Comparison of ENCODE assay signal across 1 cellular context in genomic region chr10:68303849-68304412, GRCh38.
A peak's percentile ranks its signal among the peaks of the same experiment; 100 is the strongest.
TF ChIP-seq lines count a peak whose summit lies in the region.

No MANE protein-coding gene starts in this region.

TF ChIP-seq in HepG2, 621 proteins besides CTCF, POLR2A, EP300 and RAD21:
- no peak for TF ChIP-seq ZIK1 (CRISPR knock-in tag; IDR thresholded peaks at IDR 0.05; ENCODE audit: borderline replicate concordance, low read depth)
- TF ChIP-seq RARA (CRISPR knock-in tag; IDR thresholded peaks at IDR 0.05): peak; percentile 45
- TF ChIP-seq FOXA3 (CRISPR knock-in tag; IDR thresholded peaks at IDR 0.05): 0 out of 2 replicates have a peak, but pooled peaks have one; percentile 6
- TF ChIP-seq ELF1 (CRISPR knock-in tag; IDR thresholded peaks at IDR 0.05): no peak
- TF ChIP-seq SOX13 (IDR thresholded peaks at IDR 0.05): no peak
- peak in 1 of 2 experiments; percentile 38; a peak in 1 of 4 replicates for TF ChIP-seq SOX13 (CRISPR knock-in tag; conservative IDR thresholded peaks at IDR 0.05 in 1 of 2, IDR thresholded peaks at IDR 0.05 in 1 of 2)
- no peak for TF ChIP-seq NFE2L2 (IDR thresholded peaks at IDR 0.05; ENCODE audit: low read length)
- peak; percentile 78; the same call in 1 of the 2 replicates for TF ChIP-seq ZNF3 (CRISPR knock-in tag; IDR thresholded peaks at IDR 0.05)
- TF ChIP-seq KDM6A (CRISPR knock-in tag; IDR thresholded peaks at IDR 0.05; ENCODE audit: low read depth): 0 out of 2 replicates have a peak, but pooled peaks have one; percentile 30
- peak; percentile 50; the same call in 1 of the 2 replicates for TF ChIP-seq ARID3A (IDR thresholded peaks at IDR 0.05; ENCODE audit: low read depth, low read length)
- no peak for TF ChIP-seq ZNF83 (CRISPR knock-in tag; IDR thresholded peaks at IDR 0.05; ENCODE audit: borderline replicate concordance)
- no peak for TF ChIP-seq PCBP1 (IDR thresholded peaks at IDR 0.05; ENCODE audit: borderline replicate concordance, low read depth, low read length)
- peak; percentile 20; the same call in 1 of the 2 replicates for TF ChIP-seq GATAD2A (CRISPR knock-in tag; IDR thresholded peaks at IDR 0.05)
- 0 out of 2 replicates have a peak, but pooled peaks have one; percentile 13 for TF ChIP-seq TCF7 (IDR thresholded peaks at IDR 0.05; ENCODE audit: low read depth)
- TF ChIP-seq NFIC (IDR thresholded peaks at IDR 0.05; ENCODE audit: low read length): peak; percentile 71
- TF ChIP-seq HNF4G (IDR thresholded peaks at IDR 0.05; ENCODE audit: borderline replicate concordance, low read depth, low read length): peak; percentile 95
- peak; percentile 58; the same call in 1 of the 2 replicates for TF ChIP-seq HNF4G (CRISPR knock-in tag; IDR thresholded peaks at IDR 0.05; ENCODE audit: borderline replicate concordance, low read depth)
- peak; percentile 54 for TF ChIP-seq NR2F2 (IDR thresholded peaks at IDR 0.05; ENCODE audit: borderline replicate concordance, low read depth)
- TF ChIP-seq AHDC1 (CRISPR knock-in tag; IDR thresholded peaks at IDR 0.05; ENCODE audit: borderline replicate concordance): peak; percentile 65; the same call in 1 of the 2 replicates
- TF ChIP-seq SAP130 (CRISPR knock-in tag; IDR thresholded peaks at IDR 0.05; ENCODE audit: low read depth): 0 out of 2 replicates have a peak, but pooled peaks have one; percentile 13
- TF ChIP-seq ARID5B (CRISPR knock-in tag; IDR thresholded peaks at IDR 0.05): peak; percentile 68
- peak; percentile 77; the same call in 1 of the 2 replicates for TF ChIP-seq ESRRA (CRISPR knock-in tag; IDR thresholded peaks at IDR 0.05; ENCODE audit: low read depth)
- peak; percentile 21; the same call in 1 of the 2 replicates for TF ChIP-seq HDAC2 (CRISPR knock-in tag; IDR thresholded peaks at IDR 0.05)
- no peak for TF ChIP-seq ZNF770 (CRISPR knock-in tag; IDR thresholded peaks at IDR 0.05)
- peak; percentile 60 for TF ChIP-seq NR2F6 (IDR thresholded peaks at IDR 0.05)
- TF ChIP-seq NR2F6 (CRISPR knock-in tag; IDR thresholded peaks at IDR 0.05): peak; percentile 58; the same call in 1 of the 2 replicates
- TF ChIP-seq NCOR1 (IDR thresholded peaks at IDR 0.05; ENCODE audit: borderline replicate concordance, low read length): peak; percentile 79; the same call in 1 of the 2 replicates
- no peak for TF ChIP-seq HNRNPK (IDR thresholded peaks at IDR 0.05; ENCODE audit: low read depth, low read length, poor library complexity, severe bottlenecking)
- TF ChIP-seq NR2F1 (CRISPR knock-in tag; IDR thresholded peaks at IDR 0.05): 0 out of 4 replicates have a peak, but pooled peaks of 1 of the 2 experiments have one; percentile 31
- TF ChIP-seq MIXL1 (CRISPR knock-in tag; IDR thresholded peaks at IDR 0.05): peak; percentile 85
- no peak for TF ChIP-seq ZNF225 (CRISPR knock-in tag; IDR thresholded peaks at IDR 0.05)
- no peak for TF ChIP-seq ZBTB49 (CRISPR knock-in tag; IDR thresholded peaks at IDR 0.05; ENCODE audit: borderline replicate concordance)
- peak; percentile 95 for TF ChIP-seq HNF4A (CRISPR knock-in tag; IDR thresholded peaks at IDR 0.05)
- TF ChIP-seq ZNF574 (CRISPR knock-in tag; IDR thresholded peaks at IDR 0.05): no peak
- TF ChIP-seq ZNF629 (CRISPR knock-in tag; conservative IDR thresholded peaks at IDR 0.05): peak; percentile 97
- TF ChIP-seq HMG20A (CRISPR knock-in tag; IDR thresholded peaks at IDR 0.05; ENCODE audit: borderline replicate concordance): peak; percentile 54; the same call in 1 of the 2 replicates
- TF ChIP-seq ZMYM3 (CRISPR knock-in tag; IDR thresholded peaks at IDR 0.05): peak; percentile 60; the same call in 1 of the 2 replicates
TF ChIP-seq in HepG2: peak in this region for 24.
